8 cellular contexts compared by ENCODE assay signal in genomic region chr12:89525002-89525823, GRCh38. TPM values are rescaled to one million over a fixed set of nuclear protein-coding genes. Genes with fewer than 3 reads are reported as not detected.
A peak's percentile ranks its signal among the peaks of the same experiment; 100 is the strongest.
DNase-seq lines count a peak whose midpoint lies in the region; ATAC-seq and TF ChIP-seq lines count a peak whose summit lies in the region.

No MANE protein-coding gene starts in this region.

- H3K4me1 ChIP-seq in BLaER1 treated with 17β-estradiol and CSF1 and Interleukin-3, amounts not matched to agents 10 nM and 100 nM = peaks cover 29 to 76% (median 50%) of the 10 kb centered on the region in 10 experiments
- H3K4me1 ChIP-seq in adipocyte (ENCODE audit: control insufficient read depth, insufficient read depth, low read length) = peaks cover 32% of the 10 kb centered on the region
- peaks cover 76% of the 10 kb centered on the region for H3K4me1 ChIP-seq in left ventricle myocardium inferior
- H3K4me1 ChIP-seq in rectal smooth muscle tissue (ENCODE audit: control insufficient read depth, insufficient read depth, low read length) = peaks cover 10% of the 10 kb centered on the region

- H4K20me1 ChIP-seq in BLaER1 treated with 17β-estradiol and CSF1 and Interleukin-3, amounts not matched to agents 10 nM and 100 nM = peaks cover 0 to 36% (median 11%) of the 10 kb centered on the region in 11 experiments; a peak in 14 of 22 replicates

- peak overlapping the region; percentile 76 to 97 (median 92) for H3K4me2 ChIP-seq in BLaER1 treated with 17β-estradiol and CSF1 and Interleukin-3, amounts not matched to agents 10 nM and 100 nM

- peaks cover 13 to 34% (median 19%) of the 10 kb centered on the region in 11 experiments; a peak in 20 of 22 replicates for H3K36me3 ChIP-seq in BLaER1 treated with 17β-estradiol and CSF1 and Interleukin-3, amounts not matched to agents 10 nM and 100 nM
- H3K36me3 ChIP-seq in adipocyte (ENCODE audit: control insufficient read depth, insufficient read depth, low read length, severe bottlenecking) (no peaks in the 10 kb centered on the region), left ventricle myocardium inferior (peaks cover 7% of the 10 kb centered on the region), rectal smooth muscle tissue (ENCODE audit: control insufficient read depth, insufficient read depth, low read length) (no peaks in the 10 kb centered on the region)

- H3K27me3 ChIP-seq in BLaER1 treated with 17β-estradiol and CSF1 and Interleukin-3, amounts not matched to agents 10 nM and 100 nM = no peaks in the 10 kb centered on the region
- H3K27me3 ChIP-seq in adipocyte (replicated peaks; ENCODE audit: control insufficient read depth, insufficient read depth, low read length) (no peaks in the 10 kb centered on the region), left ventricle myocardium inferior (ENCODE audit: low read depth) (no peaks in the 10 kb centered on the region), rectal smooth muscle tissue (ENCODE audit: control insufficient read depth, insufficient read depth, low read length) (no peaks in the 10 kb centered on the region)

- intact Hi-C loops in left ventricle myocardium inferior (cut with micrococcal nuclease) = loop anchor here (5.0 kb wide), 2 partner anchors 53 to 508 kb away; no protein-coding TSS in a partner anchor

- DNase-seq in GM19238 (ENCODE audit: insufficient read length, low spot score) (peak; percentile 19), RPMI8226 (peak; percentile 81), adipocyte (ENCODE audit: low read depth) (peak; percentile 69), left ventricle myocardium inferior (peak; percentile 35), cortex of kidney (lab: John Stamatoyannopoulos, UW) (no peak)

- H3K9me3 ChIP-seq in BLaER1 treated with 17β-estradiol and CSF1 and Interleukin-3, amounts not matched to agents 10 nM and 100 nM (replicated peaks in 1 of 11) = peaks cover 0 to 5% (median 0%) of the 10 kb centered on the region in 11 experiments; a peak in 2 of 22 replicates
- H3K9me3 ChIP-seq in adipocyte (ENCODE audit: control insufficient read depth, low read length) (no peaks in the 10 kb centered on the region), left ventricle myocardium inferior (replicated peaks) (no peaks in the 10 kb centered on the region)

- H3K27ac ChIP-seq in BLaER1 treated with 17β-estradiol and CSF1 and Interleukin-3, amounts not matched to agents 10 nM and 100 nM = peak overlapping the region; percentile 83 to 93 (median 87)
- peak overlapping the region; percentile 95 for H3K27ac ChIP-seq in left ventricle myocardium inferior (replicated peaks)
- H3K27ac ChIP-seq in rectal smooth muscle tissue (ENCODE audit: low read depth, low read length) = peak overlapping the region; percentile 77

- TF ChIP-seq CTCF in left ventricle myocardium inferior (IDR thresholded peaks at IDR 0.05; ENCODE audit: borderline replicate concordance) = peak; percentile 29

- peak; percentile 27 for ATAC-seq in HG03342 (IDR thresholded peaks at IDR 0.05; ENCODE audit: unreplicated experiment)

- peak overlapping the region; percentile 85 to 94 (median 91) for H3K9ac ChIP-seq in BLaER1 treated with 17β-estradiol and CSF1 and Interleukin-3, amounts not matched to agents 10 nM and 100 nM
- H3K9ac ChIP-seq in adipocyte (ENCODE audit: low read length) = peak overlapping the region; percentile 96
- peak overlapping the region; percentile 84 for H3K9ac ChIP-seq in rectal smooth muscle tissue (ENCODE audit: low read length)

- peak overlapping the region; percentile 94 to 100 (median 99) for H3K4me3 ChIP-seq in BLaER1 treated with 17β-estradiol and CSF1 and Interleukin-3, amounts not matched to agents 10 nM and 100 nM
- peak overlapping the region; percentile 99 for H3K4me3 ChIP-seq in adipocyte (ENCODE audit: low read length)
- peak overlapping the region; percentile 95 for H3K4me3 ChIP-seq in left ventricle myocardium inferior
- peak overlapping the region; percentile 97 for H3K4me3 ChIP-seq in rectal smooth muscle tissue (ENCODE audit: low read length)

RNA-seq across cellular contexts. Expression of gene GALNT4, which starts 0.6 kb away (rescaled TPM):
- 2.1 TPM for total RNA-seq in left ventricle myocardium inferior

RNA-seq across cellular contexts. Expression of gene POC1B, which starts 0.6 kb away (rescaled TPM):
- 8.6 TPM for total RNA-seq in left ventricle myocardium inferior
